Comparison of ENCODE assay signal across 9 cellular contexts in genomic region chr2:41963661-41964525, GRCh38.
DNase-seq lines count a peak whose midpoint lies in the region; ATAC-seq, FAIRE-seq and TF ChIP-seq lines count a peak whose summit lies in the region.
"Had no signal": no experiment of that assay in that cellular context is flagged by ENCODE, and none has a peak within 500 bp of the region (broad histone marks: within the 10 kb centered on the region; RNA-seq: fewer than 3 reads in every experiment).

No MANE protein-coding gene starts in this region.

- H3K27ac ChIP-seq in pancreas, result peak overlapping the region; percentile 36 to 78 (median 52)

- ATAC-seq in pancreas (peak; percentile 22 to 48 (median 41)), HG02870 (IDR thresholded peaks at IDR 0.05; ENCODE audit: unreplicated experiment) (no peak), GM19035 (IDR thresholded peaks at IDR 0.05; ENCODE audit: unreplicated experiment) (no peak)

- DNase-seq in DMS53 treated with DMSO at 0.1 percent for 48 hours (lab: John Stamatoyannopoulos, UW; ENCODE audit: unreplicated experiment), result peak; percentile 49
- DNase-seq in NCI-H774 (lab: John Stamatoyannopoulos, UW), result peak; percentile 32
- DNase-seq in fibroblast of villous mesenchyme (ENCODE audit: low read depth), result peak; percentile 91
- peak in 5 of 6 donors; percentile 38 to 67 (median 45) for DNase-seq in pancreas
- DNase-seq in DMS 273 treated with DMSO at 0.1 percent for 48 hours (lab: John Stamatoyannopoulos, UW), result no peak
- DNase-seq in germinal center (ENCODE audit: low spot score), result no peak
- DNase-seq: DND-41 had no signal

- H3K27me3 ChIP-seq in pancreas, result no peaks in the 10 kb centered on the region

- H3K36me3 ChIP-seq in pancreas, result no peaks in the 10 kb centered on the region

- H3K4me3 ChIP-seq in fibroblast of villous mesenchyme (ENCODE audit: low read depth, low read length), result no peak overlapping the region
- H3K4me3 ChIP-seq in pancreas, result no peak overlapping the region

- peaks cover 7 to 32% (median 23%) of the 10 kb centered on the region in 3 donors for H3K4me1 ChIP-seq in pancreas

- intact Hi-C loops in pancreas (cut with DNase I), result no loop called here

- TF ChIP-seq CTCF in fibroblast of villous mesenchyme (IDR thresholded peaks at IDR 0.05; ENCODE audit: insufficient read depth, low read depth, low read length) (peak; percentile 22), pancreas (IDR thresholded peaks at IDR 0.05) (no peak)

- WGBS in pancreas, 2 donors, result 49 to 55% methylated on average over 10 of the region's 10 CpGs

- no peaks in the 10 kb centered on the region for H3K9me3 ChIP-seq in pancreas

- no peak for FAIRE-seq in pancreas (lab: Jason Lieb, UNC)

Comparison
In these comparisons a context has a peak if more than half of its experiments do, and no peak if none do; other contexts are left out.
1. DNase-seq: peak in DMS53 treated with DMSO at 0.1 percent for 48 hours (single experiment), NCI-H774 (single experiment), fibroblast of villous mesenchyme (single experiment) and pancreas (5 of 6); none in DMS 273 treated with DMSO at 0.1 percent for 48 hours (single experiment) and germinal center (single experiment).
2. ATAC-seq: peak in pancreas (4 of 4); none in HG02870 (single experiment) and GM19035 (single experiment).